9 cellular contexts compared by ENCODE assay signal in genomic region chr11:94968334-94968958, GRCh38. TPM values are rescaled to one million over a fixed set of nuclear protein-coding genes. Genes with fewer than 3 reads are reported as not detected.
A peak's percentile ranks its signal among the peaks of the same experiment; 100 is the strongest.
DNase-seq lines count a peak whose midpoint lies in the region; ATAC-seq, FAIRE-seq and TF ChIP-seq lines count a peak whose summit lies in the region.
"Had no signal": no experiment of that assay in that cellular context is flagged by ENCODE, and none has a peak within 500 bp of the region (broad histone marks: within the 10 kb centered on the region; RNA-seq: fewer than 3 reads in every experiment).

No MANE protein-coding gene starts in this region.

- BruUV-seq in endothelial cell of umbilical vein (replicated peaks; lab: Mats Ljungman, UMichigan), result no TSS peak

- FAIRE-seq in endothelial cell of umbilical vein (lab: Jason Lieb, UNC), result no peak

- intact Hi-C loops in endothelial cell of umbilical vein (cut with micrococcal nuclease), result loop anchor here (1.0 to 5.0 kb wide), 3 partner anchors 41 to 345 kb away; no protein-coding TSS in a partner anchor
- intact Hi-C loops in spleen (cut with DNase I; ENCODE audit: low total_unique reads), result no loop called here

- H3K36me3 ChIP-seq in OCI-LY3 (replicated peaks; ENCODE audit: low read depth, low read length) (peaks cover 30% of the 10 kb centered on the region), endothelial cell of umbilical vein (ENCODE audit: control insufficient read depth in 2 of 2, extremely low read depth in 1 of 2, insufficient read depth in 2 of 2, low read length in 2 of 2) (peaks cover 25 to 39% of the 10 kb centered on the region in 2 experiments), spleen (peaks cover 12 to 86% (median 82%) of the 10 kb centered on the region in 6 donors)

- H3K27me3 ChIP-seq in OCI-LY3 (ENCODE audit: low read depth, low read length) (no peaks in the 10 kb centered on the region), endothelial cell of umbilical vein (ENCODE audit: control insufficient read depth in 2 of 2, insufficient read depth in 2 of 2, low read length in 2 of 2) (no peaks in the 10 kb centered on the region), spleen (replicated peaks in 1 of 7) (no peaks in the 10 kb centered on the region)

- H3K9me1 ChIP-seq in endothelial cell of umbilical vein (replicated peaks; ENCODE audit: control insufficient read depth, extremely low read depth, insufficient read depth, low read length), result no peaks in the 10 kb centered on the region

- TF ChIP-seq CTCF in OCI-LY3 (IDR thresholded peaks at IDR 0.05; ENCODE audit: low read depth, low read length) (peak; percentile 39), endothelial cell of umbilical vein (IDR thresholded peaks at IDR 0.05; ENCODE audit: extremely low read depth in 1 of 2, insufficient read depth in 1 of 2, low read depth in 1 of 2, low read length in 2 of 2) (peak; percentile 33 to 51), spleen (IDR thresholded peaks at IDR 0.05 in 8 of 11, conservative IDR thresholded peaks at IDR 0.05 in 3 of 11) (peak in 6 of 11 experiments; percentile 23 to 36 (median 26))

- H3K9ac ChIP-seq in OCI-LY3 (ENCODE audit: low read length), result no peak overlapping the region
- no peak overlapping the region for H3K9ac ChIP-seq in endothelial cell of umbilical vein (replicated peaks; ENCODE audit: extremely low read depth, insufficient read depth, low read length)

- TF ChIP-seq POLR2A in endothelial cell of umbilical vein (IDR thresholded peaks at IDR 0.05; ENCODE audit: low read depth, low read length), result no peak
- TF ChIP-seq POLR2A in spleen (IDR thresholded peaks at IDR 0.05), result no peak

- dilution Hi-C loops in endothelial cell of umbilical vein (cut with MboI; ENCODE audit: extremely low pct_ligation_motif_present, low sequenced_read_pairs), result no loop called here

- H3K9me3 ChIP-seq in OCI-LY3 (ENCODE audit: insufficient read depth, low read length) (no peaks in the 10 kb centered on the region), endothelial cell of umbilical vein (replicated peaks; ENCODE audit: control insufficient read depth, insufficient read depth, low read length) (no peaks in the 10 kb centered on the region), spleen (no peaks in the 10 kb centered on the region)

- H4K20me1 ChIP-seq in OCI-LY3 (ENCODE audit: insufficient read depth, low read length), result no peaks in the 10 kb centered on the region
- no peaks in the 10 kb centered on the region for H4K20me1 ChIP-seq in endothelial cell of umbilical vein (replicated peaks; ENCODE audit: control insufficient read depth, extremely low read depth, insufficient read depth, low read length)

- no peak overlapping the region for H3K4me2 ChIP-seq in OCI-LY3 (ENCODE audit: low read length)
- no peak overlapping the region for H3K4me2 ChIP-seq in endothelial cell of umbilical vein (ENCODE audit: insufficient read depth, low read length)

- H2AFZ ChIP-seq in OCI-LY3 (ENCODE audit: low read depth, low read length) (no peak overlapping the region), endothelial cell of umbilical vein (ENCODE audit: low read depth, low read length) (no peak overlapping the region)

- POLR2A ChIA-PET in endothelial cell of umbilical vein (lab: Charles Lee), result no interaction called here

- WGBS in spleen, 5 donors, result 86 to 98% (median 89%) methylated on average over 1 of the region's 1 CpG

- H3K79me2 ChIP-seq in OCI-LY3 (ENCODE audit: low read length), result peaks cover 17% of the 10 kb centered on the region
- H3K79me2 ChIP-seq in endothelial cell of umbilical vein (ENCODE audit: control insufficient read depth, insufficient read depth, low read length), result peaks cover 20% of the 10 kb centered on the region

- H3K27ac ChIP-seq in OCI-LY3 (ENCODE audit: low read length), result no peak overlapping the region
- no peak overlapping the region for H3K27ac ChIP-seq in endothelial cell of umbilical vein (ENCODE audit: insufficient read depth, low read depth, low read length)
- no peak overlapping the region for H3K27ac ChIP-seq in spleen

- H3K4me1 ChIP-seq in OCI-LY3 (ENCODE audit: low read length), result peaks cover 8% of the 10 kb centered on the region
- H3K4me1 ChIP-seq in endothelial cell of umbilical vein (ENCODE audit: control insufficient read depth, extremely low read depth, insufficient read depth, low read length), result peaks cover 9% of the 10 kb centered on the region
- peaks cover 10 to 39% (median 17%) of the 10 kb centered on the region in 6 donors for H3K4me1 ChIP-seq in spleen

- DNase-seq in NOMO-1 treated with DMSO at 0.1 percent for 48 hours (lab: John Stamatoyannopoulos, UW; ENCODE audit: unreplicated experiment), result peak; percentile 1
- no peak for DNase-seq in NOMO-1 (lab: John Stamatoyannopoulos, UW; ENCODE audit: unreplicated experiment in 2 of 2)
- DNase-seq in endothelial cell of umbilical vein (ENCODE audit: low read depth, low spot score), result peak; percentile 27
- DNase-seq in spleen, result no peak

- CTCF ChIA-PET in endothelial cell of umbilical vein (lab: Charles Lee), result interaction anchor here (0.5 to 3.9 kb wide), 47 partner anchors 9 to 1458 kb away, joined by 3 to 56 read pairs (median 4); partner anchors contain the start of gene SRSF8

- H3K4me3 ChIP-seq in OCI-LY3 (ENCODE audit: low read length) (no peak overlapping the region), endothelial cell of umbilical vein (replicated peaks in 1 of 3; ENCODE audit: insufficient read depth in 1 of 3, low read depth in 1 of 3, low read length in 3 of 3) (no peak overlapping the region), spleen (no peak overlapping the region)

- ATAC-seq in HG03108 (IDR thresholded peaks at IDR 0.05; ENCODE audit: unreplicated experiment), result no peak
- ATAC-seq in HG02973 (IDR thresholded peaks at IDR 0.05; ENCODE audit: unreplicated experiment), result no peak
- ATAC-seq in GM18519 (IDR thresholded peaks at IDR 0.05; ENCODE audit: low FRiP score, unreplicated experiment), result no peak

TF ChIP-seq in endothelial cell of umbilical vein, 7 proteins besides CTCF, POLR2A, EP300 and RAD21:
- TF ChIP-seq MAX (IDR thresholded peaks at IDR 0.05; ENCODE audit: insufficient read depth, insufficient read length) (no peak), EZH2 (IDR thresholded peaks at IDR 0.05; ENCODE audit: borderline replicate concordance, low read depth, low read length, severe bottlenecking) (no peak), POLR2AphosphoS5 (IDR thresholded peaks at IDR 0.05; ENCODE audit: insufficient read depth, low read depth, low read length) (no peak), GATA2 (IDR thresholded peaks at IDR 0.05; ENCODE audit: insufficient read depth, insufficient read length, low read depth, low read length) (no peak), MYC (IDR thresholded peaks at IDR 0.05; ENCODE audit: low read depth, low read length) (no peak), FOS (IDR thresholded peaks at IDR 0.05; ENCODE audit: borderline replicate concordance, insufficient read depth, low read length) (no peak), JUN (IDR thresholded peaks at IDR 0.05; ENCODE audit: borderline replicate concordance, insufficient read depth, insufficient read length, low read depth) (no peak)

RNA-seq across cellular contexts. Expression of gene CWC15, which starts 4.9 kb away (rescaled TPM):
- total RNA-seq in endothelial cell of umbilical vein (72.0 and 75.6 TPM in 2 replicates), spleen (10 to 100 TPM; 40.6 to 64.5 (median 57.4) TPM)
- polyA plus RNA-seq in endothelial cell of umbilical vein (11.1 and 16.9 TPM in 2 replicates), spleen (10 to 100 TPM; 66.8 to 95.0 (median 83.3) TPM)
- 28.4 and 29.6 TPM in 2 replicates for polyA plus RNA-seq in endothelial cell of umbilical vein (2011; cell fraction: cytosol; rRNA removed)
- polyA plus RNA-seq in endothelial cell of umbilical vein (2011; cell fraction: nucleus; rRNA removed), result 46.2 and 77.7 TPM in 2 replicates
- polyA plus RNA-seq in endothelial cell of umbilical vein (2012), result 62.2 and 75.5 TPM in 2 replicates
- 12.8 and 15.4 TPM in 2 replicates for polyA minus RNA-seq in endothelial cell of umbilical vein
- polyA minus RNA-seq in endothelial cell of umbilical vein (2011; cell fraction: cytosol; rRNA and poly(A)+ RNA removed), result 17.6 TPM
- 30.0 and 37.7 TPM in 2 replicates for polyA minus RNA-seq in endothelial cell of umbilical vein (2011; cell fraction: nucleus; rRNA and poly(A)+ RNA removed)

RNA-seq across cellular contexts. Expression of gene KDM4D, which starts 5.1 kb away (rescaled TPM):
- total RNA-seq in endothelial cell of umbilical vein (1.0 and 1.3 TPM in 2 replicates), spleen (1 to 10 TPM in 6 of 7 donors, under 1 TPM in 1; 0.67 to 2.8 (median 1.1) TPM)
- polyA plus RNA-seq in endothelial cell of umbilical vein (1.3 and 1.4 TPM in 2 replicates), spleen (under 1 TPM; 0.39 to 0.64 (median 0.59) TPM)
- 0.90 and 1.1 TPM in 2 replicates for polyA plus RNA-seq in endothelial cell of umbilical vein (2011; cell fraction: cytosol; rRNA removed)
- polyA plus RNA-seq in endothelial cell of umbilical vein (2011; cell fraction: nucleus; rRNA removed), result 0.63 and 0.74 TPM in 2 replicates
- polyA plus RNA-seq in endothelial cell of umbilical vein (2012), result 0.64 and 0.96 TPM in 2 replicates
- polyA minus RNA-seq in endothelial cell of umbilical vein, result 1.1 and 1.2 TPM in 2 replicates
- polyA minus RNA-seq in endothelial cell of umbilical vein (2011; cell fraction: cytosol; rRNA and poly(A)+ RNA removed), result 0.82 TPM
- 0.63 and 1.3 TPM in 2 replicates for polyA minus RNA-seq in endothelial cell of umbilical vein (2011; cell fraction: nucleus; rRNA and poly(A)+ RNA removed)

RNA-seq across cellular contexts. Expression of gene KDM4E, which starts 56.6 kb away (rescaled TPM):
- total RNA-seq in endothelial cell of umbilical vein (not detected in 2 replicates), spleen (not detected)
- polyA plus RNA-seq in endothelial cell of umbilical vein (not detected in 2 replicates), spleen (not detected)
- polyA plus RNA-seq in endothelial cell of umbilical vein (2011; cell fraction: cytosol; rRNA removed), result not detected in 2 replicates
- not detected in 2 replicates for polyA plus RNA-seq in endothelial cell of umbilical vein (2011; cell fraction: nucleus; rRNA removed)
- not detected in 2 replicates for polyA plus RNA-seq in endothelial cell of umbilical vein (2012)
- polyA minus RNA-seq in endothelial cell of umbilical vein, result not detected in 2 replicates
- polyA minus RNA-seq in endothelial cell of umbilical vein (2011; cell fraction: cytosol; rRNA and poly(A)+ RNA removed), result not detected
- polyA minus RNA-seq in endothelial cell of umbilical vein (2011; cell fraction: nucleus; rRNA and poly(A)+ RNA removed), result not detected in 2 replicates
- total RNA-seq: Daoy had no signal

Comparison
In these comparisons a context has a peak if more than half of its experiments do, and no peak if none do; other contexts are left out.
1. DNase-seq: peak in NOMO-1 treated with DMSO at 0.1 percent for 48 hours (single experiment) and endothelial cell of umbilical vein (single experiment); none in NOMO-1 (0 of 2) and spleen (single experiment).
2. Peak in every context shown above with its lines, with median percentiles within 50 percentile points of each other: CTCF ChIP-seq.